8 cellular contexts compared by ENCODE assay signal in the genomic region with DNA sequence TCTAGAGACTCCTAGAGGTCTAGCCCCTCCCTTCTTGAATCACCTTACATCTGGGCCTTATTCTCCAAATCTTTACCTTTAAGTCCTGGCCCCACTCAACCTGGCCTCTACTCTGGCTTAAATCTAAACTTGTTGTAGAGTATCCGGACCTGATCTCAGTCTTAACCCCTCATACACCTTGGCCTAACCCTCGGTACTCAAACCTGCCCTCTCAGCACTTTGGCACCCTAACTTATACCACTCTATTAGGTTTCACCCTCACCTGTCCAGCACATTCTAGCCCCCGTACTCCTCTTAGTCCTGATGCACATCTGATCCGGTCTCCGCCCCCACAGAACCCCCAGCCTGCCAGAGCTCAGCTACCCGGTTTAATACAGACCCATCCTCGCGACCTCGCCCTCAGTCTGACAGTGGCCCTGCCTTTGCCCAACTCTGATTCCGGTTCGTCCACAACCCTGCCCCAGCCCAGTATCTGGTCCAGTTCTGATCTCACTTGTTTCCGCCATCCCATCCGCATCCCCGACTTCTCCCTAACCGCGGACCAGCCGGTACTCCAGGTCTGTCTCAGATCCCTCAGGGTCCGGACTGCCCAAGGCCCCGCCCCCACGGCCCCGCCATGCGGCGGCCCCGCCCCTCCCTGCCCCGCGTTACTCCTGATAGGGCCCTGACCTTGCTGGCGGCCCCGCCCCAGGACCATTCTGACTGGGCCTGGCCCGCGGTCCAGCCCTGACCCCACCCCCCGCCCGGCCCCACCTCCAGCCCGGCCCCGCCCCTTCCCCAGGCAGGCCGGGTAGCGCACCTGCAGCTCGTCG. TPM values are rescaled to one million over a fixed set of nuclear protein-coding genes. Genes with fewer than 3 reads are reported as not detected.
A peak's percentile ranks its signal among the peaks of the same experiment; 100 is the strongest.
DNase-seq lines count a peak whose midpoint lies in the region; ATAC-seq and TF ChIP-seq lines count a peak whose summit lies in the region.

No MANE protein-coding gene starts in this region.

- CTCF ChIA-PET in Calu3 (lab: Charles Lee): interaction anchor here (0.6 to 2.2 kb wide), 3 partner anchors 38 to 1444 kb away, joined by 3 to 8 read pairs (median 5); no protein-coding TSS in a partner anchor

- BruUV-seq in Calu3 (replicated peaks; lab: Mats Ljungman, UMichigan): no TSS peak

- H2AFZ ChIP-seq in GM23338: peak overlapping the region; percentile 66; the same call in 1 of the 2 replicates

- H3K27ac Mint-ChIP-seq in Calu3 (ENCODE audit: unreplicated experiment): peak overlapping the region; percentile 48
- no peak overlapping the region for H3K27ac Mint-ChIP-seq in GM23338
- peak overlapping the region in 1 of 2 donors; percentile 13 for H3K27ac Mint-ChIP-seq in natural killer cell treated with Interleukin-12 subunit alpha and Interleukin-12 subunit beta and Interleukin-15 and Interleukin-18, amount 100 ng/mL, for 72 hours
- H3K27ac Mint-ChIP-seq in stimulated activated naive B cell treated with anti-CD40 and anti-IgM and Interleukin-4, amounts not matched to agents 10 μg/mL and 1 μg/mL and 100 μg/mL, for 72 hours: peak overlapping the region; percentile 90

- H3K36me3 ChIP-seq in GM23338 (ENCODE audit: insufficient read depth): no peaks in the 10 kb centered on the region
- no peaks in the 10 kb centered on the region for H3K36me3 ChIP-seq in MG63

- peak; percentile 76 for ATAC-seq in GM23338
- peak; percentile 93 to 94 for ATAC-seq in natural killer cell treated with Interleukin-12 subunit alpha and Interleukin-12 subunit beta and Interleukin-15 and Interleukin-18, amount 100 ng/mL, for 72 hours
- peak; percentile 91 to 92 for ATAC-seq in stimulated activated naive B cell treated with anti-CD40 and anti-IgM and Interleukin-4, amounts not matched to agents 10 μg/mL and 1 μg/mL and 100 μg/mL, for 72 hours (replicated peaks)

- peaks cover 25% of the 10 kb centered on the region for H3K4me1 ChIP-seq in GM23338 (ENCODE audit: insufficient read depth)

- H3K4me2 ChIP-seq in GM23338: peak overlapping the region; percentile 92

- H3K4me1 Mint-ChIP-seq in Calu3 (ENCODE audit: low read depth, unreplicated experiment) (peaks cover 22% of the 10 kb centered on the region), GM23338 (peaks cover 28% of the 10 kb centered on the region)
- peaks cover 32 to 33% of the 10 kb centered on the region in 2 donors for H3K4me1 Mint-ChIP-seq in natural killer cell treated with Interleukin-12 subunit alpha and Interleukin-12 subunit beta and Interleukin-15 and Interleukin-18, amount 100 ng/mL, for 72 hours (ENCODE audit: low read depth in 2 of 2)
- peaks cover 18 to 28% of the 10 kb centered on the region in 2 donors for H3K4me1 Mint-ChIP-seq in stimulated activated naive B cell treated with anti-CD40 and anti-IgM and Interleukin-4, amounts not matched to agents 10 μg/mL and 1 μg/mL and 100 μg/mL, for 72 hours

- H3K4me3 Mint-ChIP-seq in Calu3 (ENCODE audit: low read depth, unreplicated experiment): peak overlapping the region; percentile 86
- H3K4me3 Mint-ChIP-seq in GM23338: peak overlapping the region; percentile 78
- peak overlapping the region; percentile 87 for H3K4me3 Mint-ChIP-seq in natural killer cell treated with Interleukin-12 subunit alpha and Interleukin-12 subunit beta and Interleukin-15 and Interleukin-18, amount 100 ng/mL, for 72 hours
- H3K4me3 Mint-ChIP-seq in stimulated activated naive B cell treated with anti-CD40 and anti-IgM and Interleukin-4, amounts not matched to agents 10 μg/mL and 1 μg/mL and 100 μg/mL, for 72 hours: peak overlapping the region; percentile 91

- H4K20me1 ChIP-seq in GM23338 (replicated peaks; ENCODE audit: insufficient read depth): no peaks in the 10 kb centered on the region; the same call in 1 of the 2 replicates

- H3K27me3 ChIP-seq in GM23338 (ENCODE audit: insufficient read depth) (peaks cover 5% of the 10 kb centered on the region; the same call in 1 of the 2 replicates), MG63 (peaks cover 7% of the 10 kb centered on the region; the same call in 1 of the 2 replicates)

- H3K27me3 Mint-ChIP-seq in Calu3 (ENCODE audit: unreplicated experiment) (peaks cover 28% of the 10 kb centered on the region), GM23338 (ENCODE audit: insufficient read depth, low read depth, poor library complexity) (peaks cover 15% of the 10 kb centered on the region)
- peaks cover 10 to 11% of the 10 kb centered on the region in 2 donors for H3K27me3 Mint-ChIP-seq in natural killer cell treated with Interleukin-12 subunit alpha and Interleukin-12 subunit beta and Interleukin-15 and Interleukin-18, amount 100 ng/mL, for 72 hours
- peaks cover 16 to 21% of the 10 kb centered on the region in 2 donors for H3K27me3 Mint-ChIP-seq in stimulated activated naive B cell treated with anti-CD40 and anti-IgM and Interleukin-4, amounts not matched to agents 10 μg/mL and 1 μg/mL and 100 μg/mL, for 72 hours

- H3K36me3 Mint-ChIP-seq in Calu3 (ENCODE audit: insufficient read depth, unreplicated experiment) (peaks cover 27% of the 10 kb centered on the region), GM23338 (ENCODE audit: low read depth) (peaks cover 3% of the 10 kb centered on the region; the same call in 1 of the 3 replicates)
- H3K36me3 Mint-ChIP-seq in natural killer cell treated with Interleukin-12 subunit alpha and Interleukin-12 subunit beta and Interleukin-15 and Interleukin-18, amount 100 ng/mL, for 72 hours: no peaks in the 10 kb centered on the region
- H3K36me3 Mint-ChIP-seq in stimulated activated naive B cell treated with anti-CD40 and anti-IgM and Interleukin-4, amounts not matched to agents 10 μg/mL and 1 μg/mL and 100 μg/mL, for 72 hours: peaks cover 0 to 2% of the 10 kb centered on the region in 2 donors

- peaks cover 4% of the 10 kb centered on the region; the same call in 1 of the 2 replicates for H3K79me2 ChIP-seq in GM23338 (replicated peaks; ENCODE audit: insufficient read depth)

- peaks cover 3% of the 10 kb centered on the region; the same call in 1 of the 2 replicates for H3K9me2 ChIP-seq in GM23338 (ENCODE audit: insufficient read depth)

- TF ChIP-seq CTCF in Calu3 (IDR thresholded peaks at IDR 0.05; ENCODE audit: unreplicated experiment) (no peak), GM23338 (conservative IDR thresholded peaks at IDR 0.05; ENCODE audit: low read depth in 2 of 2) (no peak), fibroblast of the aortic adventitia (IDR thresholded peaks at IDR 0.05; ENCODE audit: insufficient read depth, low read length) (no peak)

- intact Hi-C loops in Calu3 (cut with micrococcal nuclease; ENCODE audit: unreplicated experiment): no loop called here

- peak; percentile 90 for DNase-seq in Calu3
- DNase-seq in GM23338 (ENCODE audit: low spot score): peak; percentile 95
- peak; percentile 89 for DNase-seq in MG63
- peak; percentile 75 to 90 for DNase-seq in SHP77 (lab: John Stamatoyannopoulos, UW)
- DNase-seq in activated effector memory CD4-positive, alpha-beta T cell treated with anti-CD3 and anti-CD28 coated beads, Interleukin-2, amount 50 U/mL, for 16 hours: peak; percentile 92
- peak; percentile 70 for DNase-seq in fibroblast of the aortic adventitia (ENCODE audit: low read depth)
- peak; percentile 90 for DNase-seq in natural killer cell treated with Interleukin-12 subunit alpha and Interleukin-12 subunit beta and Interleukin-15 and Interleukin-18, amount 100 ng/mL, for 72 hours (ENCODE audit: low spot score)
- peak; percentile 66 for DNase-seq in stimulated activated naive B cell treated with anti-CD40 and anti-IgM and Interleukin-4, amounts not matched to agents 10 μg/mL and 1 μg/mL and 100 μg/mL, for 72 hours

- H3F3A ChIP-seq in GM23338 (replicated peaks; ENCODE audit: low read depth): no peaks in the 10 kb centered on the region

- H3K9me3 Mint-ChIP-seq in Calu3 (ENCODE audit: low read depth, unreplicated experiment) (no peaks in the 10 kb centered on the region), GM23338 (no peaks in the 10 kb centered on the region)
- H3K9me3 Mint-ChIP-seq in natural killer cell treated with Interleukin-12 subunit alpha and Interleukin-12 subunit beta and Interleukin-15 and Interleukin-18, amount 100 ng/mL, for 72 hours: no peaks in the 10 kb centered on the region
- H3K9me3 Mint-ChIP-seq in stimulated activated naive B cell treated with anti-CD40 and anti-IgM and Interleukin-4, amounts not matched to agents 10 μg/mL and 1 μg/mL and 100 μg/mL, for 72 hours: peaks cover 3% of the 10 kb centered on the region in 2 donors

- H3K27ac ChIP-seq in GM23338 (ENCODE audit: low read depth): no peak overlapping the region

- no peaks in the 10 kb centered on the region for H3K9me3 ChIP-seq in MG63

- H3K4me3 ChIP-seq in GM23338: peak overlapping the region; percentile 88
- peak overlapping the region; percentile 67 for H3K4me3 ChIP-seq in MG63
- H3K4me3 ChIP-seq in fibroblast of the aortic adventitia (ENCODE audit: low read depth, low read length): peak overlapping the region; percentile 85

TF ChIP-seq in GM23338, 12 proteins besides CTCF, POLR2A, EP300 and RAD21 (continues in another document):
- TF ChIP-seq POLR2AphosphoS5 (IDR thresholded peaks at IDR 0.05; ENCODE audit: low read depth) (no peak), STAT1 (IDR thresholded peaks at IDR 0.05; ENCODE audit: unreplicated experiment) (no peak), EZH2 (IDR thresholded peaks at IDR 0.05; ENCODE audit: low read depth, unreplicated experiment) (no peak), JUNB (IDR thresholded peaks at IDR 0.05; ENCODE audit: unreplicated experiment) (no peak)

RNA-seq across cellular contexts. Expression of a gene that starts 1.4 kb away (rescaled TPM):
- total RNA-seq in Calu3 (2022) (6.9 and 8.8 TPM in 2 replicates), fibroblast of the aortic adventitia (ENCODE audit: low replicate concordance) (3.1 and 10.7 TPM in 2 replicates)
- total RNA-seq in GM23338 (2014; rRNA removed; shearing (Covaris generic)): 16.1 and 18.9 TPM in 2 replicates
- polyA plus RNA-seq in GM23338 (2016; fragmentation: Nextera tagmentation; extraction: Ambion mirVana): 2.7 and 2.9 TPM in 2 replicates
- total RNA-seq in MG63 (2014; rRNA removed; shearing (Covaris generic); ENCODE audit: low replicate concordance): 0.82 and 3.2 TPM in 2 replicates
- 10 to 100 TPM in 1 of 2 donors, 1 to 10 TPM in 1; 8.7 to 15.0 TPM for total RNA-seq in natural killer cell treated with Interleukin-12 subunit alpha and Interleukin-12 subunit beta and Interleukin-15 and Interleukin-18, amount 100 ng/mL, for 72 hours
